In genomic region chr4:169254546-169254983, GRCh38 we compare ENCODE assay signal across 10 cellular contexts. TPM values are rescaled to one million over a fixed set of nuclear protein-coding genes. Genes with fewer than 3 reads are reported as not detected.
DNase-seq lines count a peak whose midpoint lies in the region; ATAC-seq, FAIRE-seq and TF ChIP-seq lines count a peak whose summit lies in the region.
"Had no signal": no experiment of that assay in that cellular context is flagged by ENCODE, and none has a peak within 500 bp of the region (broad histone marks: within the 10 kb centered on the region; RNA-seq: fewer than 3 reads in every experiment).

No MANE protein-coding gene starts in this region.

- no peaks in the 10 kb centered on the region for H3K27me3 Mint-ChIP-seq in Calu3 (ENCODE audit: unreplicated experiment)

- H3K9me3 ChIP-seq in RWPE2 (ENCODE audit: severe bottlenecking) (no peaks in the 10 kb centered on the region), ovary (no peaks in the 10 kb centered on the region)

- H3K4me1 ChIP-seq in RWPE2 (ENCODE audit: insufficient read depth, poor library complexity, severe bottlenecking) (peaks cover 82% of the 10 kb centered on the region), ovary (ENCODE audit: insufficient read depth) (peaks cover 20% of the 10 kb centered on the region)

- H3K4me3 ChIP-seq in RWPE2 (ENCODE audit: severe bottlenecking) (no peak overlapping the region), fibroblast of pulmonary artery (replicated peaks; ENCODE audit: low read depth, low read length) (peak overlapping the region; percentile 16), ovary (no peak overlapping the region)

- CTCF ChIA-PET in Calu3 (lab: Charles Lee) = no interaction called here

- peak overlapping the region; percentile 68 for H3K4me3 Mint-ChIP-seq in Calu3 (ENCODE audit: low read depth, unreplicated experiment)
- H3K4me3 Mint-ChIP-seq: activated T-cell treated with anti-CD3 and anti-CD28 coated beads, Interleukin-2, amount 50 U/mL, for 4 hours; naive thymus-derived CD4-positive, alpha-beta T cell had no signal

- H3K27me3 ChIP-seq in RWPE2 (ENCODE audit: insufficient read depth, poor library complexity, severe bottlenecking) (no peaks in the 10 kb centered on the region), ovary (no peaks in the 10 kb centered on the region)

- no peak for TF ChIP-seq CTCF in Calu3 (IDR thresholded peaks at IDR 0.05; ENCODE audit: unreplicated experiment)
- TF ChIP-seq CTCF in RWPE2 (IDR thresholded peaks at IDR 0.05; ENCODE audit: poor library complexity, severe bottlenecking) = no peak
- no peak for TF ChIP-seq CTCF in fibroblast of pulmonary artery (IDR thresholded peaks at IDR 0.05; ENCODE audit: low read length, missing control alignments)
- TF ChIP-seq CTCF in ovary (IDR thresholded peaks at IDR 0.05) = no peak

- no TSS peak for BruUV-seq in Calu3 (replicated peaks; lab: Mats Ljungman, UMichigan)

- no peak for TF ChIP-seq EP300 in ovary (IDR thresholded peaks at IDR 0.05)

- intact Hi-C loops in Calu3 (cut with micrococcal nuclease; ENCODE audit: unreplicated experiment) (loop anchor here (5.0 kb wide), 2 partner anchors 67 to 182 kb away; no protein-coding TSS in a partner anchor), ovary (cut with DNase I) (no loop called here)

- H3K36me3 Mint-ChIP-seq in Calu3 (ENCODE audit: insufficient read depth, unreplicated experiment) = peaks cover 58% of the 10 kb centered on the region
- H3K36me3 Mint-ChIP-seq: naive thymus-derived CD4-positive, alpha-beta T cell had no signal

- FAIRE-seq in frontal cortex (lab: Jason Lieb, UNC) = no peak

- WGBS in ovary, 3 donors = 25 to 38% (median 28%) methylated on average over 5 of the region's 5 CpGs

- no peaks in the 10 kb centered on the region; the same call in 1 of the 2 replicates for H3K36me3 ChIP-seq in RWPE2 (ENCODE audit: low read depth)
- no peaks in the 10 kb centered on the region for H3K36me3 ChIP-seq in ovary

- peak overlapping the region; percentile 94 for H3K27ac Mint-ChIP-seq in Calu3 (ENCODE audit: unreplicated experiment)
- H3K27ac Mint-ChIP-seq: naive thymus-derived CD4-positive, alpha-beta T cell had no signal

- DNase-seq in Calu3 = no peak
- DNase-seq in RWPE2 (ENCODE audit: low spot score) = no peak
- DNase-seq in fibroblast of pulmonary artery (ENCODE audit: low read depth) = peak; percentile 90
- peak in 3 of 5 donors; percentile 40 to 55 (median 46) for DNase-seq in ovary
- DNase-seq in AML-193 (lab: John Stamatoyannopoulos, UW) = no peak
- no peak for DNase-seq in frontal cortex (ENCODE audit: low spot score in 2 of 2)
- DNase-seq: activated T-cell treated with anti-CD3 and anti-CD28 coated beads, Interleukin-2, amount 50 U/mL, for 4 hours; naive thymus-derived CD4-positive, alpha-beta T cell had no signal

- no peaks in the 10 kb centered on the region for H3K9me3 Mint-ChIP-seq in Calu3 (ENCODE audit: low read depth, unreplicated experiment)
- H3K9me3 Mint-ChIP-seq: activated T-cell treated with anti-CD3 and anti-CD28 coated beads, Interleukin-2, amount 50 U/mL, for 4 hours; naive thymus-derived CD4-positive, alpha-beta T cell had no signal

- peaks cover 70% of the 10 kb centered on the region for H3K4me1 Mint-ChIP-seq in Calu3 (ENCODE audit: low read depth, unreplicated experiment)

- TF ChIP-seq POLR2A in ovary (IDR thresholded peaks at IDR 0.05) = no peak

- H3K27ac ChIP-seq in RWPE2 (ENCODE audit: poor library complexity, severe bottlenecking) (peak overlapping the region; percentile 87), ovary (no peak overlapping the region)

- peak; percentile 43 for ATAC-seq in RWPE2 (ENCODE audit: low read depth)
- no peak for ATAC-seq in GM21526 (IDR thresholded peaks at IDR 0.05; ENCODE audit: low FRiP score, unreplicated experiment)
- ATAC-seq in HG03354 (IDR thresholded peaks at IDR 0.05; ENCODE audit: poor library complexity, severe bottlenecking, unreplicated experiment) = no peak
- ATAC-seq: activated T-cell treated with anti-CD3 and anti-CD28 coated beads, Interleukin-2, amount 50 U/mL, for 4 hours; naive thymus-derived CD4-positive, alpha-beta T cell had no signal

RNA-seq across cellular contexts. Expression of gene SH3RF1, which starts 16.2 kb away (rescaled TPM):
- total RNA-seq in Calu3 (2022) = 64.6 and 70.1 TPM in 2 replicates
- 10 to 100 TPM; 18.7 to 32.6 (median 22.4) TPM for total RNA-seq in ovary
- polyA plus RNA-seq in ovary = 10 to 100 TPM in 1 of 2 donors, 1 to 10 TPM in 1; 8.2 to 10.0 TPM
- 13.0 TPM for total RNA-seq in frontal cortex
- polyA plus RNA-seq: naive thymus-derived CD4-positive, alpha-beta T cell had no signal

Comparison
In these comparisons a context has a peak if more than half of its experiments do, and no peak if none do; other contexts are left out.
1. DNase-seq: peak in fibroblast of pulmonary artery (single experiment) and ovary (3 of 5); none in Calu3 (single experiment), RWPE2 (single experiment), AML-193 (0 of 2) and frontal cortex (0 of 2).